Comparison of ENCODE assay signal across 9 cellular contexts in genomic region chr19:10763828-10764339, GRCh38. TPM values are rescaled to one million over a fixed set of nuclear protein-coding genes. Genes with fewer than 3 reads are reported as not detected.
DNase-seq lines count a peak whose midpoint lies in the region; ATAC-seq and TF ChIP-seq lines count a peak whose summit lies in the region.
"Had no signal": no experiment of that assay in that cellular context is flagged by ENCODE, and none has a peak within 500 bp of the region (broad histone marks: within the 10 kb centered on the region; RNA-seq: fewer than 3 reads in every experiment).

No MANE protein-coding gene starts in this region.

- intact Hi-C loops in left ventricle myocardium superior (cut with micrococcal nuclease) = no loop called here
- intact Hi-C loops in mucosa of descending colon (cut with DNase I, micrococcal nuclease) = no loop called here

- peak overlapping the region; percentile 93 to 95 for H3K27ac ChIP-seq in right atrium auricular region
- H3K27ac ChIP-seq in upper lobe of left lung = peak overlapping the region in 3 of 4 donors; percentile 60 to 73 (median 66)

- no peak for TF ChIP-seq POLR2A in upper lobe of left lung (IDR thresholded peaks at IDR 0.05)

- peak overlapping the region; percentile 89 for H3K27ac Mint-ChIP-seq in activated naive CD8-positive, alpha-beta T cell

- 73% methylated on average over 9 to 11 of the region's 11 CpGs for WGBS in upper lobe of left lung, 2 donors

- H3K4me3 ChIP-seq in right atrium auricular region = no peak overlapping the region
- no peak overlapping the region for H3K4me3 ChIP-seq in mucosa of descending colon
- H3K4me3 ChIP-seq in upper lobe of left lung = no peak overlapping the region

- TF ChIP-seq EP300 in upper lobe of left lung (IDR thresholded peaks at IDR 0.05) = no peak

- no peak overlapping the region for H3K4me3 Mint-ChIP-seq in activated naive CD8-positive, alpha-beta T cell

- no peak for DNase-seq in right atrium auricular region (ENCODE audit: low spot score)
- DNase-seq in left ventricle myocardium superior = no peak
- peak in 2 of 3 donors; percentile 54 to 65 for DNase-seq in mucosa of descending colon
- no peak for DNase-seq in upper lobe of left lung
- no peak for DNase-seq in NCI-H1436 (lab: John Stamatoyannopoulos, UW)
- DNase-seq in effector CD4-positive, alpha-beta T cell = no peak
- DNase-seq: NCI-H82 had no signal

- ATAC-seq in left ventricle myocardium superior = no peak
- peak; percentile 29 for ATAC-seq in mucosa of descending colon
- ATAC-seq in upper lobe of left lung (ENCODE audit: low FRiP score in 2 of 2) = no peak
- ATAC-seq in GM21619 (IDR thresholded peaks at IDR 0.05; ENCODE audit: unreplicated experiment) = no peak

- peaks cover 16% of the 10 kb centered on the region for H3K36me3 ChIP-seq in right atrium auricular region
- H3K36me3 ChIP-seq in mucosa of descending colon (ENCODE audit: low read depth) = no peaks in the 10 kb centered on the region
- H3K36me3 ChIP-seq in upper lobe of left lung = peaks cover 8 to 42% (median 24%) of the 10 kb centered on the region in 4 donors

- H3K27me3 Mint-ChIP-seq in activated naive CD8-positive, alpha-beta T cell = no peaks in the 10 kb centered on the region

- H3K9me3 ChIP-seq in right atrium auricular region (no peaks in the 10 kb centered on the region), mucosa of descending colon (no peaks in the 10 kb centered on the region), upper lobe of left lung (no peaks in the 10 kb centered on the region)

- H3K4me1 ChIP-seq in right atrium auricular region (peaks cover 0 to 95% of the 10 kb centered on the region in 2 donors), mucosa of descending colon (ENCODE audit: low read depth) (peaks cover 77% of the 10 kb centered on the region), upper lobe of left lung (peaks cover 68 to 95% (median 87%) of the 10 kb centered on the region in 4 donors)

- no peaks in the 10 kb centered on the region for H3K9me3 Mint-ChIP-seq in activated naive CD8-positive, alpha-beta T cell (ENCODE audit: low read depth)

- no peaks in the 10 kb centered on the region for H3K27me3 ChIP-seq in right atrium auricular region
- H3K27me3 ChIP-seq in upper lobe of left lung = no peaks in the 10 kb centered on the region

- H3K4me1 Mint-ChIP-seq in activated naive CD8-positive, alpha-beta T cell (ENCODE audit: low read depth) = peaks cover 62% of the 10 kb centered on the region

- TF ChIP-seq CTCF in right atrium auricular region (IDR thresholded peaks at IDR 0.05) (no peak), mucosa of descending colon (IDR thresholded peaks at IDR 0.05) (no peak), upper lobe of left lung (IDR thresholded peaks at IDR 0.05) (no peak)

- H3K36me3 Mint-ChIP-seq in activated naive CD8-positive, alpha-beta T cell = no peaks in the 10 kb centered on the region

RNA-seq across cellular contexts. Expression of gene DNM2, which starts 46.0 kb away (rescaled TPM):
- total RNA-seq in right atrium auricular region (100 to 1,000 TPM; 111 to 144 TPM), left ventricle myocardium superior (201 TPM), mucosa of descending colon (100 to 1,000 TPM; 318 to 602 (median 562) TPM), upper lobe of left lung (100 to 1,000 TPM; 238 to 744 (median 318) TPM)

Comparison
In these comparisons a context has a peak if more than half of its experiments do, and no peak if none do; other contexts are left out.
1. DNase-seq: peak in mucosa of descending colon (2 of 3); none in right atrium auricular region (single experiment), left ventricle myocardium superior (single experiment), upper lobe of left lung (0 of 2), NCI-H1436 (single experiment) and effector CD4-positive, alpha-beta T cell (single experiment).